ENCODE assay signal across 8 cellular contexts in genomic region chr1:27111771-27112573, GRCh38. TPM values are rescaled to one million over a fixed set of nuclear protein-coding genes. Genes with fewer than 3 reads are reported as not detected.
DNase-seq lines count a peak whose midpoint lies in the region; ATAC-seq, FAIRE-seq and TF ChIP-seq lines count a peak whose summit lies in the region.

No MANE protein-coding gene starts in this region.

- CTCF ChIA-PET in activated naive CD4-positive, alpha-beta T cell treated with anti-CD3 and anti-CD28 coated beads, Interleukin-2, amount 10 ng/mL, durations not matched to agents 7 days and 5 days (lab: Charles Lee), result interaction anchor here (0.6 to 3.4 kb wide), 30 partner anchors 9 to 283 kb away, joined by 3 to 29 read pairs (median 5); partner anchors contain the start of genes SLC9A1 and WDTC1

- peaks cover 25% of the 10 kb centered on the region for H3K36me3 Mint-ChIP-seq in activated naive CD4-positive, alpha-beta T cell treated with anti-CD3 and anti-CD28 coated beads, Interleukin-2, amount 10 ng/mL, durations not matched to agents 7 days and 5 days
- H3K36me3 Mint-ChIP-seq in glutamatergic neuron (ENCODE audit: unreplicated experiment), result no peaks in the 10 kb centered on the region

- H3K27ac Mint-ChIP-seq in activated naive CD4-positive, alpha-beta T cell treated with anti-CD3 and anti-CD28 coated beads, Interleukin-2, amount 10 ng/mL, durations not matched to agents 7 days and 5 days, result peak overlapping the region; percentile 92
- H3K27ac Mint-ChIP-seq in glutamatergic neuron (ENCODE audit: unreplicated experiment), result peak overlapping the region; percentile 75

- no peaks in the 10 kb centered on the region for H3K9me3 ChIP-seq in SJSA1 (replicated peaks)

- no peak overlapping the region for H3K4me3 Mint-ChIP-seq in activated naive CD4-positive, alpha-beta T cell treated with anti-CD3 and anti-CD28 coated beads, Interleukin-2, amount 10 ng/mL, durations not matched to agents 7 days and 5 days
- no peak overlapping the region for H3K4me3 Mint-ChIP-seq in glutamatergic neuron (ENCODE audit: unreplicated experiment)

- H3K36me3 ChIP-seq in SJSA1, result peaks cover 4% of the 10 kb centered on the region

- peak; percentile 87 for FAIRE-seq in urothelium cell line (lab: Jason Lieb, UNC)

- no peaks in the 10 kb centered on the region for H3K27me3 Mint-ChIP-seq in activated naive CD4-positive, alpha-beta T cell treated with anti-CD3 and anti-CD28 coated beads, Interleukin-2, amount 10 ng/mL, durations not matched to agents 7 days and 5 days
- no peaks in the 10 kb centered on the region for H3K27me3 Mint-ChIP-seq in glutamatergic neuron (ENCODE audit: unreplicated experiment)

- H3K9me3 Mint-ChIP-seq in activated naive CD4-positive, alpha-beta T cell treated with anti-CD3 and anti-CD28 coated beads, Interleukin-2, amount 10 ng/mL, durations not matched to agents 7 days and 5 days, result no peaks in the 10 kb centered on the region
- peaks cover 9% of the 10 kb centered on the region for H3K9me3 Mint-ChIP-seq in glutamatergic neuron (ENCODE audit: unreplicated experiment)

- peaks cover 14% of the 10 kb centered on the region for H3K4me1 ChIP-seq in SJSA1 (replicated peaks)

- H3K27me3 ChIP-seq in SJSA1 (replicated peaks), result no peaks in the 10 kb centered on the region

- H3K4me3 ChIP-seq in SJSA1, result no peak overlapping the region

- peak overlapping the region; percentile 33 for H3K27ac ChIP-seq in SJSA1

- ATAC-seq in GM18517 (IDR thresholded peaks at IDR 0.05; ENCODE audit: unreplicated experiment), result peak; percentile 67
- peak; percentile 84 for ATAC-seq in HG03378 (IDR thresholded peaks at IDR 0.05; ENCODE audit: unreplicated experiment)

- DNase-seq in AG08395 (ENCODE audit: low spot score), result peak; percentile 97
- peak; percentile 75 to 84 for DNase-seq in SJSA1 (ENCODE audit: low read depth in 1 of 2, low spot score in 2 of 2)
- peak; percentile 82 for DNase-seq in activated naive CD4-positive, alpha-beta T cell treated with anti-CD3 and anti-CD28 coated beads, Interleukin-2, amount 10 ng/mL, durations not matched to agents 7 days and 5 days
- DNase-seq in glutamatergic neuron, result peak; percentile 48
- DNase-seq in pulmonary artery endothelial cell (ENCODE audit: low read depth, low spot score), result peak; percentile 100
- DNase-seq in urothelium cell line (ENCODE audit: low spot score), result peak; percentile 94

- peaks cover 60% of the 10 kb centered on the region for H3K4me1 Mint-ChIP-seq in activated naive CD4-positive, alpha-beta T cell treated with anti-CD3 and anti-CD28 coated beads, Interleukin-2, amount 10 ng/mL, durations not matched to agents 7 days and 5 days
- H3K4me1 Mint-ChIP-seq in glutamatergic neuron (ENCODE audit: low read depth, unreplicated experiment), result peaks cover 15% of the 10 kb centered on the region

- TF ChIP-seq CTCF in glutamatergic neuron (IDR thresholded peaks at IDR 0.05; ENCODE audit: partially characterized antibody, unreplicated experiment), result no peak

RNA-seq across cellular contexts. Expression of gene SLC9A1, which starts 43.0 kb away (rescaled TPM):
- 4.1 and 4.7 TPM in 2 replicates for total RNA-seq in SJSA1 (2014; rRNA removed; shearing (Covaris generic))
- 16.7 TPM for total RNA-seq in glutamatergic neuron (ENCODE audit: unreplicated experiment)
- total RNA-seq in pulmonary artery endothelial cell, result 8.2 and 8.9 TPM in 2 replicates

Comparison
In these comparisons a context has a peak if more than half of its experiments do, and no peak if none do; other contexts are left out.
1. DNase-seq: peak in every context shown above with its lines; median percentile 100 in pulmonary artery endothelial cell; 97 in AG08395; 94 in urothelium cell line; 82 in activated naive CD4-positive, alpha-beta T cell treated with anti-CD3 and anti-CD28 coated beads, Interleukin-2, amount 10 ng/mL, durations not matched to agents 7 days and 5 days; 80 in SJSA1; 48 in glutamatergic neuron.